8 cellular contexts compared by ENCODE assay signal in genomic region chr3:184298759-184299487, GRCh38. TPM values are rescaled to one million over a fixed set of nuclear protein-coding genes. Genes with fewer than 3 reads are reported as not detected.
DNase-seq lines count a peak whose midpoint lies in the region; ATAC-seq, FAIRE-seq and TF ChIP-seq lines count a peak whose summit lies in the region.

TSS of gene PSMD2 (plus strand) at chr3:184299241. CDS start at chr3:184299267, 26 bp downstream.

- H3K4me2 ChIP-seq in DND-41 (ENCODE audit: insufficient read depth, low read length) (peak within 1 kb of the TSS; percentile 81), GM23248 (ENCODE audit: unreplicated experiment) (peak within 1 kb of the TSS; percentile 91), Karpas-422 (ENCODE audit: low read depth, low read length, poor library complexity, severe bottlenecking) (peak within 1 kb of the TSS; percentile 94)

- H3K4me3 ChIP-seq in DND-41 (ENCODE audit: low read depth in 1 of 2, low read length in 2 of 2) = peak within 1 kb of the TSS; percentile 51 to 92
- peak within 1 kb of the TSS; percentile 97 for H3K4me3 ChIP-seq in GM23248
- peak within 1 kb of the TSS; percentile 79 for H3K4me3 ChIP-seq in Karpas-422 (ENCODE audit: low read length)
- H3K4me3 ChIP-seq in esophagus muscularis mucosa = peak within 1 kb of the TSS; percentile 81 to 90 (median 83)
- H3K4me3 ChIP-seq in muscle layer of duodenum (ENCODE audit: low read depth in 1 of 2, low read length in 2 of 2) = peak within 1 kb of the TSS; percentile 79 to 97

- H3K9me3 ChIP-seq in DND-41 (ENCODE audit: insufficient read depth, low read length, severe bottlenecking) = no peaks in the 10 kb centered on the region
- no peaks in the 10 kb centered on the region for H3K9me3 ChIP-seq in GM23248 (ENCODE audit: low read depth)
- H3K9me3 ChIP-seq in Karpas-422 (ENCODE audit: low read length) = no peaks in the 10 kb centered on the region
- H3K9me3 ChIP-seq in esophagus muscularis mucosa = no peaks in the 10 kb centered on the region
- no peaks in the 10 kb centered on the region for H3K9me3 ChIP-seq in muscle layer of duodenum (ENCODE audit: control insufficient read depth in 1 of 2, low read length in 2 of 2)

- H3K27me3 ChIP-seq in DND-41 (ENCODE audit: insufficient read depth, low read length, poor library complexity) = no peaks in the 10 kb centered on the region
- H3K27me3 ChIP-seq in GM23248 (replicated peaks; ENCODE audit: insufficient read depth) = no peaks in the 10 kb centered on the region
- H3K27me3 ChIP-seq in Karpas-422 (ENCODE audit: low read length) = no peaks in the 10 kb centered on the region
- no peaks in the 10 kb centered on the region for H3K27me3 ChIP-seq in esophagus muscularis mucosa
- H3K27me3 ChIP-seq in muscle layer of duodenum (ENCODE audit: low read depth, low read length) = no peaks in the 10 kb centered on the region

- DNase-seq in DND-41 (peak; percentile 98), GM23248 (peak; percentile 98), Karpas-422 (peak; percentile 100), RCC 7860 (ENCODE audit: low spot score) (peak; percentile 85), esophagus muscularis mucosa (ENCODE audit: extremely low spot score) (peak; percentile 99)
- DNase-seq in activated T-cell treated with anti-CD3 and anti-CD28 coated beads, Interleukin-2, amount 50 U/mL, for 72 hours = peak; percentile 98 to 99
- peak; percentile 98 for DNase-seq in stimulated activated CD8-positive, alpha-beta memory T cell treated with anti-CD3 and anti-CD28 coated beads, Interleukin-7, amount 100 ng/mL, for 24 hours (ENCODE audit: low read depth)

- H2AFZ ChIP-seq in DND-41 (ENCODE audit: low read depth, low read length) = peak within 1 kb of the TSS; percentile 92
- H2AFZ ChIP-seq in GM23248 = peak within 1 kb of the TSS; percentile 99
- H2AFZ ChIP-seq in Karpas-422 (ENCODE audit: low read length) = peak within 1 kb of the TSS; percentile 96

- peak; percentile 97 for ATAC-seq in DND-41 (ENCODE audit: insufficient read depth, low read depth)
- ATAC-seq in activated T-cell treated with anti-CD3 and anti-CD28 coated beads, Interleukin-2, amount 50 U/mL, for 72 hours (replicated peaks in 1 of 2) = peak; percentile 95

- in situ Hi-C loops in GM23248 (cut with MboI) = no loop called here

- peak; percentile 76 for TF ChIP-seq POLR2A in esophagus muscularis mucosa (IDR thresholded peaks at IDR 0.05; ENCODE audit: low read depth)

- H3K36me3 ChIP-seq in DND-41 (ENCODE audit: insufficient read depth, low read length) (peaks cover 47% of the 10 kb centered on the region), GM23248 (ENCODE audit: low read depth) (peaks cover 35% of the 10 kb centered on the region), Karpas-422 (ENCODE audit: insufficient read depth, low read length) (peaks cover 35% of the 10 kb centered on the region), esophagus muscularis mucosa (peaks cover 26 to 39% (median 37%) of the 10 kb centered on the region in 4 donors), muscle layer of duodenum (ENCODE audit: control insufficient read depth in 1 of 2, insufficient read depth in 2 of 2, low read length in 2 of 2) (peaks cover 36 to 45% of the 10 kb centered on the region in 2 donors)

- 0 to 1% methylated on average over 53 to 69 of the region's 78 CpGs for WGBS in GM23248 (ENCODE audit: low coverage in 1 of 2, low lambda C conversion rate in 2 of 2, missing lambda C conversion rate in 2 of 2), 2 experiments
- 0% methylated on average over 27 of the region's 78 CpGs for WGBS in esophagus muscularis mucosa

- FAIRE-seq in RCC 7860 (lab: Jason Lieb, UNC) = no peak

- peaks cover 32% of the 10 kb centered on the region for H3K4me1 Mint-ChIP-seq in activated T-cell treated with anti-CD3 and anti-CD28 coated beads, Interleukin-2, amount 50 U/mL, for 72 hours (ENCODE audit: low read depth)

- peaks cover 9 to 10% of the 10 kb centered on the region in 2 donors for H3K36me3 Mint-ChIP-seq in activated T-cell treated with anti-CD3 and anti-CD28 coated beads, Interleukin-2, amount 50 U/mL, for 72 hours (ENCODE audit: insufficient read depth in 2 of 2)

- peak within 1 kb of the TSS; percentile 81 for H3K9ac ChIP-seq in DND-41 (ENCODE audit: low read depth, low read length)
- H3K9ac ChIP-seq in GM23248 = peak within 1 kb of the TSS; percentile 91
- peak within 1 kb of the TSS; percentile 83 for H3K9ac ChIP-seq in Karpas-422 (ENCODE audit: low read length)

- H3K9me2 ChIP-seq in GM23248 (ENCODE audit: insufficient read depth) = no peaks in the 10 kb centered on the region
- H3K9me2 ChIP-seq in Karpas-422 (replicated peaks; ENCODE audit: insufficient read depth, low read length) = no peaks in the 10 kb centered on the region

- no peak for TF ChIP-seq EP300 in esophagus muscularis mucosa (IDR thresholded peaks at IDR 0.05)

- H3F3A ChIP-seq in GM23248 (ENCODE audit: insufficient read depth) = peaks cover 25% of the 10 kb centered on the region

- H3K79me2 ChIP-seq in DND-41 (ENCODE audit: insufficient read depth, low read length) (peaks cover 45% of the 10 kb centered on the region), GM23248 (ENCODE audit: insufficient read depth) (peaks cover 49% of the 10 kb centered on the region), Karpas-422 (ENCODE audit: low read length) (peaks cover 36% of the 10 kb centered on the region)

- H4K20me1 ChIP-seq in DND-41 (ENCODE audit: insufficient read depth, low read length) (peaks cover 28% of the 10 kb centered on the region; the same call in 1 of the 2 replicates), GM23248 (ENCODE audit: insufficient read depth) (no peaks in the 10 kb centered on the region), Karpas-422 (ENCODE audit: insufficient read depth, low read depth, low read length) (peaks cover 11% of the 10 kb centered on the region; the same call in 1 of the 2 replicates)

- peak within 1 kb of the TSS; percentile 86 to 93 for H3K4me3 Mint-ChIP-seq in activated T-cell treated with anti-CD3 and anti-CD28 coated beads, Interleukin-2, amount 50 U/mL, for 72 hours

- H3K27ac Mint-ChIP-seq in activated T-cell treated with anti-CD3 and anti-CD28 coated beads, Interleukin-2, amount 50 U/mL, for 72 hours = peak within 1 kb of the TSS; percentile 94

- no peaks in the 10 kb centered on the region for H3K27me3 Mint-ChIP-seq in activated T-cell treated with anti-CD3 and anti-CD28 coated beads, Interleukin-2, amount 50 U/mL, for 72 hours (ENCODE audit: low read depth)

- TF ChIP-seq CTCF in DND-41 (IDR thresholded peaks at IDR 0.05; ENCODE audit: borderline replicate concordance, extremely low read depth, low read length, poor library complexity, severe bottlenecking) (no peak), esophagus muscularis mucosa (IDR thresholded peaks at IDR 0.05) (no peak)

- H3K27ac ChIP-seq in DND-41 (ENCODE audit: low read length) = peak within 1 kb of the TSS; percentile 81
- peak within 1 kb of the TSS; percentile 83 for H3K27ac ChIP-seq in GM23248
- peak within 1 kb of the TSS; percentile 28; the same call in 1 of the 2 replicates for H3K27ac ChIP-seq in Karpas-422 (ENCODE audit: low read length)
- peak within 1 kb of the TSS; percentile 78 to 88 (median 82) for H3K27ac ChIP-seq in esophagus muscularis mucosa (replicated peaks in 1 of 4)
- peak within 1 kb of the TSS; percentile 85 for H3K27ac ChIP-seq in muscle layer of duodenum (ENCODE audit: low read length)

- peaks cover 34% of the 10 kb centered on the region for H3K4me1 ChIP-seq in DND-41 (ENCODE audit: insufficient read depth, low read length)
- peaks cover 19% of the 10 kb centered on the region for H3K4me1 ChIP-seq in GM23248 (ENCODE audit: insufficient read depth)
- H3K4me1 ChIP-seq in Karpas-422 (ENCODE audit: low read length) = peaks cover 16% of the 10 kb centered on the region
- peaks cover 14 to 37% (median 23%) of the 10 kb centered on the region in 4 donors for H3K4me1 ChIP-seq in esophagus muscularis mucosa
- peaks cover 0 to 14% of the 10 kb centered on the region in 2 donors for H3K4me1 ChIP-seq in muscle layer of duodenum (ENCODE audit: control insufficient read depth in 1 of 2, insufficient read depth in 2 of 2, low read length in 2 of 2)

- no peaks in the 10 kb centered on the region for H3K9me3 Mint-ChIP-seq in activated T-cell treated with anti-CD3 and anti-CD28 coated beads, Interleukin-2, amount 50 U/mL, for 72 hours

- intact Hi-C loops in esophagus muscularis mucosa (cut with DNase I) = loop anchor here (5.0 kb wide), 1 partner anchor 112 kb away; the partner anchor contains the start of gene ABCF3

RNA-seq across cellular contexts. Expression of gene PSMD2, which starts in this region (rescaled TPM):
- total RNA-seq in GM23248 (2014; rRNA removed; shearing (Covaris generic)) = 596 and 602 TPM in 2 replicates
- polyA plus RNA-seq in GM23248 (2016; fragmentation: Nextera tagmentation; extraction: Ambion mirVana) = 513 and 518 TPM in 2 replicates
- total RNA-seq in Karpas-422 (2014; rRNA removed; shearing (Covaris generic); ENCODE audit: low replicate concordance) = 235 and 301 TPM in 2 replicates
- total RNA-seq in activated T-cell treated with anti-CD3 and anti-CD28 coated beads, Interleukin-2, amount 50 U/mL, for 72 hours = 100 to 1,000 TPM; 169 to 184 TPM
- 100 to 1,000 TPM; 252 to 356 (median 274) TPM for total RNA-seq in esophagus muscularis mucosa

Comparison
In these comparisons a context has a peak if more than half of its experiments do, and no peak if none do; other contexts are left out.
1. Peak in every context shown above with its lines: DNase-seq, ATAC-seq, H3K4me3 ChIP-seq and H3K27ac ChIP-seq.
2. H3K27ac ChIP-seq: peak in every context shown above with its lines; median percentile 85 in muscle layer of duodenum; 83 in GM23248; 82 in esophagus muscularis mucosa; 81 in DND-41; 28 in Karpas-422.